In the genomic region with DNA sequence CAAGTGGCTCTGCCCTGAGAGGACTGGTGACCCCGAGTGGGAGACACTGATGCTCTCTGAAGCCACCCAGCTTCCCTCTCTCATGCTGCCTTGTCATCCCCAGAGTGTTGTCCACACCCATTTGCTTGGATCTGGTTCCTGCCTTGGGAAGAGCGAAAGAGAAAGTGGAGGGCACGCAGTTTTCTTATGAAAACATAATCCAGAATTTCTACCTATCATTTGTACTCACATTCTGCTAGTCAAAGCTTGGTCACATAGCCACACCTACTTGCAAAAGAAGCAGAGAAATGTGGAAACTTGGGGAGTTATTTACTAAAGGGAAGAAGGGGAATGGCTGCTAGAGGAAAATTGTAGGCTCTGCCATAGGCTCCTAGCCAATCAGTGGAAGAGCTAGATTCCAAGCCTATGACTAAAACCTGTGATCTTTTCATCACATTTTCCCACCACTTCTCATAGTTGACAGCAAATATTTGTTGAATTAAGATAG, we compare ENCODE assay signal across 11 cellular contexts.
DNase-seq lines count a peak whose midpoint lies in the region; ATAC-seq, FAIRE-seq and TF ChIP-seq lines count a peak whose summit lies in the region.
"Had no signal": no experiment of that assay in that cellular context is flagged by ENCODE, and none has a peak within 500 bp of the region (broad histone marks: within the 10 kb centered on the region; RNA-seq: fewer than 3 reads in every experiment).

No MANE protein-coding gene starts in this region.

- H3K4me1 ChIP-seq in SJSA1 (replicated peaks) (peaks cover 22% of the 10 kb centered on the region), rectal smooth muscle tissue (ENCODE audit: control insufficient read depth, insufficient read depth, low read length) (peaks cover 9% of the 10 kb centered on the region)

- H3K27ac ChIP-seq in SJSA1 (peak overlapping the region; percentile 5; the same call in 1 of the 2 replicates), rectal smooth muscle tissue (ENCODE audit: low read depth, low read length) (peak overlapping the region; percentile 62)

- TF ChIP-seq CTCF in fibroblast of the aortic adventitia (IDR thresholded peaks at IDR 0.05; ENCODE audit: insufficient read depth, low read length) (no peak), D721Med (IDR thresholded peaks at IDR 0.05; ENCODE audit: insufficient read depth, missing control alignments) (no peak)

- H3K9ac ChIP-seq in rectal smooth muscle tissue (ENCODE audit: low read length) = no peak overlapping the region

- H3K9me3 ChIP-seq in SJSA1 (replicated peaks) = no peaks in the 10 kb centered on the region; the same call in 1 of the 2 replicates

- H3K27me3 ChIP-seq in SJSA1 (replicated peaks) (no peaks in the 10 kb centered on the region), rectal smooth muscle tissue (ENCODE audit: control insufficient read depth, insufficient read depth, low read length) (no peaks in the 10 kb centered on the region)

- H3K36me3 ChIP-seq in SJSA1 (no peaks in the 10 kb centered on the region), rectal smooth muscle tissue (ENCODE audit: control insufficient read depth, insufficient read depth, low read length) (no peaks in the 10 kb centered on the region)

- H3K4me3 ChIP-seq in SJSA1 (no peak overlapping the region), fibroblast of the aortic adventitia (ENCODE audit: low read depth, low read length) (peak overlapping the region; percentile 43), rectal smooth muscle tissue (ENCODE audit: low read length) (no peak overlapping the region)

- FAIRE-seq in D721Med (lab: Jason Lieb, UNC) = no peak

- DNase-seq in COLO829 (ENCODE audit: low spot score) (peak; percentile 20), SJSA1 (ENCODE audit: low read depth in 1 of 2, low spot score in 2 of 2) (peak in 1 of 2 experiments; percentile 48), fibroblast of the aortic adventitia (ENCODE audit: low read depth) (peak; percentile 99), D721Med (ENCODE audit: insufficient read length, low spot score) (no peak), NOMO-1 treated with DMSO at 0.1 percent for 48 hours (lab: John Stamatoyannopoulos, UW; ENCODE audit: unreplicated experiment) (no peak), mucosa of gallbladder (ENCODE audit: low spot score) (no peak)
- DNase-seq: activated CD4-positive, CD25-positive, alpha-beta regulatory T cell treated with anti-CD3 and anti-CD28 coated beads, Interleukin-2, amount 50 U/mL, for 72 hours; DMS79 treated with DMSO at 0.1 percent for 48 hours; NK-92 treated with Interleukin-12 subunit alpha and Interleukin-12 subunit beta, amount 100 ng/mL, for 24 hours had no signal

- ATAC-seq in HG02840 (IDR thresholded peaks at IDR 0.05; ENCODE audit: low FRiP score, unreplicated experiment) = no peak

Comparison
In these comparisons a context has a peak if more than half of its experiments do, and no peak if none do; other contexts are left out.
1. DNase-seq: peak in COLO829 (single experiment) and fibroblast of the aortic adventitia (single experiment); none in D721Med (single experiment), NOMO-1 treated with DMSO at 0.1 percent for 48 hours (single experiment) and mucosa of gallbladder (single experiment).